19 cellular contexts compared by ENCODE assay signal in the genomic region with DNA sequence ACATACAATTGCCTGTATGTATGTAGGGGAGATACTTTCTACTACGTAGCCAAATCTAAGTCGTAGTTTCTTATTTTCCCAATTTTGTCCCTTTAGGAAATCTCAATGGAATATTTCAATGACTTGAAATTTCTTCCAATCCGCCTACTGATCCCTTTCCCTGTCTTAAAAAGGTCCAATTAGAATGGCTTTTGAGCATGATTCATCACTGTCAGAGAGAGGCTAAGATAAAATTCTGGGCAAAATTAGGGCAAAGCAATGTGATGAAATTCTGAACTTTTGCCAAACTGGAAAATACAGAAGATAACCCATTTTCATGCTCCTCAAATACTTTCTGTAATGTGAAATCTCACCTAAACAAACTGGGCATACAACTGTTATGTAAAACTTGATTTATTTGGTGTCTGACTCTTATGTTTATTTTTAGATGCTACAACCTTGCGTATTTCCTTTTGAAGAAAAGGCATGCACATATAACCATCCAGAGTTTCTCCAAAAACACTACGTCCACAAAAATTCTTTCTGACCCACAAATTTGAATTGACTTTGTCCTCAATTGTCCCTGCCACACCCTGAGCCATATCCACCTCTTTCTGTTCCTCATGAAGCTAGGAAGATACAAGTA.
DNase-seq lines count a peak whose midpoint lies in the region; ATAC-seq, FAIRE-seq and TF ChIP-seq lines count a peak whose summit lies in the region.
"Had no signal": no experiment of that assay in that cellular context is flagged by ENCODE, and none has a peak within 500 bp of the region (broad histone marks: within the 10 kb centered on the region; RNA-seq: fewer than 3 reads in every experiment).

No MANE protein-coding gene starts in this region.

- no peak overlapping the region for H3K4me2 ChIP-seq in GM23248 (ENCODE audit: unreplicated experiment)
- H3K4me2 ChIP-seq in GM12878 (ENCODE audit: control insufficient read depth, insufficient read depth): no peak overlapping the region
- H3K4me2 ChIP-seq: KMS-11 had no signal

- H3K4me1 ChIP-seq in CD8-positive, alpha-beta memory T cell (ENCODE audit: insufficient read depth, low read length): no peaks in the 10 kb centered on the region
- peaks cover 13% of the 10 kb centered on the region for H3K4me1 ChIP-seq in GM23248 (ENCODE audit: insufficient read depth)
- peaks cover 28% of the 10 kb centered on the region; the same call in 1 of the 2 replicates for H3K4me1 ChIP-seq in GM12878 (ENCODE audit: control insufficient read depth, insufficient read depth, low read length)
- H3K4me1 ChIP-seq: Caco-2, SJCRH30 had no signal

- no peak overlapping the region for H2AFZ ChIP-seq in GM23248
- H2AFZ ChIP-seq in GM12878 (ENCODE audit: control insufficient read depth, low read depth, low read length): no peak overlapping the region

- peak overlapping the region in 6 of 8 donors; percentile 9 to 86 (median 60) for H3K27ac Mint-ChIP-seq in CD8-positive, alpha-beta memory T cell
- H3K27ac Mint-ChIP-seq: CD14-positive monocyte had no signal

- H3K4me3 ChIP-seq in CD8-positive, alpha-beta memory T cell (ENCODE audit: low read length): no peak overlapping the region
- H3K4me3 ChIP-seq in GM23248: no peak overlapping the region
- no peak overlapping the region for H3K4me3 ChIP-seq in GM12878
- H3K4me3 ChIP-seq: SJCRH30 had no signal

- peaks cover 12 to 44% (median 27%) of the 10 kb centered on the region in 3 donors for H3K4me1 Mint-ChIP-seq in CD8-positive, alpha-beta memory T cell

- H3K36me3 ChIP-seq in CD8-positive, alpha-beta memory T cell (ENCODE audit: insufficient read depth, low read length): no peaks in the 10 kb centered on the region
- H3K36me3 ChIP-seq in GM23248 (ENCODE audit: low read depth): peaks cover 6% of the 10 kb centered on the region; the same call in 1 of the 2 replicates
- H3K36me3 ChIP-seq in GM12878 (ENCODE audit: control insufficient read depth in 2 of 2, insufficient read depth in 2 of 2, low read length in 1 of 2): peaks cover 7 to 23% of the 10 kb centered on the region in 2 experiments
- H3K36me3 ChIP-seq: SJCRH30 had no signal

- no peaks in the 10 kb centered on the region for H3K9me3 ChIP-seq in CD8-positive, alpha-beta memory T cell (ENCODE audit: low read length)
- no peaks in the 10 kb centered on the region for H3K9me3 ChIP-seq in GM23248 (ENCODE audit: low read depth)
- H3K9me3 ChIP-seq in GM12878 (replicated peaks; ENCODE audit: control insufficient read depth, insufficient read depth, low read length): no peaks in the 10 kb centered on the region
- H3K9me3 ChIP-seq: Caco-2, SJCRH30 had no signal

- TF ChIP-seq POLR2A in GM12878 (IDR thresholded peaks at IDR 0.05; ENCODE audit: low read depth, low read length): no peak

- WGBS in GM23248 (ENCODE audit: low coverage in 1 of 2, low lambda C conversion rate in 2 of 2, missing lambda C conversion rate in 2 of 2), 2 experiments: 93 to 94% methylated on average over 5 of the region's 5 CpGs
- WGBS in GM12878 (ENCODE audit: insufficient coverage, insufficient replicate concordance, low lambda C conversion rate, missing lambda C conversion rate): 50% methylated on average over 5 of the region's 5 CpGs

- H3K4me3 Mint-ChIP-seq in CD8-positive, alpha-beta memory T cell: peak overlapping the region in 2 of 7 donors; percentile 1 to 20
- H3K4me3 Mint-ChIP-seq: CD14-positive monocyte had no signal

- no peaks in the 10 kb centered on the region for H3K27me3 Mint-ChIP-seq in CD8-positive, alpha-beta memory T cell

- H4K20me1 ChIP-seq in GM23248 (ENCODE audit: insufficient read depth) (no peaks in the 10 kb centered on the region), GM12878 (ENCODE audit: control insufficient read depth, insufficient read depth) (peaks cover 3% of the 10 kb centered on the region; the same call in 1 of the 2 replicates)

- H3K9ac ChIP-seq in GM23248 (no peak overlapping the region), GM12878 (ENCODE audit: control insufficient read depth, insufficient read depth, low read length) (no peak overlapping the region)
- H3K9ac ChIP-seq: KMS-11 had no signal

- RAD21 ChIA-PET in GM12878 (lab: Charles Lee; ENCODE audit: unreplicated experiment): interaction anchor here (1.6 kb wide), 1 partner anchor 9 kb away, joined by 3 read pairs; no protein-coding TSS in a partner anchor

- H3K27ac ChIP-seq in CD8-positive, alpha-beta memory T cell (ENCODE audit: low read depth, low read length): no peak overlapping the region
- no peak overlapping the region for H3K27ac ChIP-seq in GM23248
- H3K27ac ChIP-seq in GM12878 (ENCODE audit: control insufficient read depth, insufficient read depth): no peak overlapping the region
- H3K27ac ChIP-seq: KMS-11, SJCRH30 had no signal

- TF ChIP-seq CTCF in GM12878 (IDR thresholded peaks at IDR 0.05 in 2 of 3, conservative IDR thresholded peaks at IDR 0.05 in 1 of 3; ENCODE audit: control insufficient read depth in 2 of 3, extremely low read depth in 1 of 3, insufficient read depth in 1 of 3, low read depth in 3 of 3, low read length in 3 of 3): no peak

- 0 out of 2 replicates have a peak, but pooled peaks cover 1% of the 10 kb centered on the region for H3F3A ChIP-seq in GM23248 (ENCODE audit: insufficient read depth)

- CTCF ChIA-PET in CD8-positive, alpha-beta memory T cell (lab: Charles Lee): no interaction called here
- CTCF ChIA-PET in GM12878 (lab: Yijun Ruan, JAX): no interaction called here

- SMC1A ChIA-PET in GM12878 (lab: Charles Lee; ENCODE audit: uncharacterized antibody, unreplicated experiment): interaction anchor here (1.3 to 1.9 kb wide), 4 partner anchors 10 to 146 kb away, joined by 3 to 8 read pairs (median 8); partner anchors contain the start of gene IKZF2

- BruUV-seq in GM12878 (replicated peaks; lab: Mats Ljungman, UMichigan): TSS peak; percentile 7

- no peak for TF ChIP-seq RAD21 in GM12878 (IDR thresholded peaks at IDR 0.05; ENCODE audit: insufficient read depth, low read depth, low read length)

- no peaks in the 10 kb centered on the region for H3K9me3 Mint-ChIP-seq in CD8-positive, alpha-beta memory T cell
- H3K9me3 Mint-ChIP-seq: CD14-positive monocyte had no signal

- FAIRE-seq in GM12878 (lab: Jason Lieb, UNC): no peak

- no peaks in the 10 kb centered on the region for H3K79me2 ChIP-seq in GM23248 (ENCODE audit: insufficient read depth)
- peaks cover 69% of the 10 kb centered on the region for H3K79me2 ChIP-seq in GM12878 (ENCODE audit: control insufficient read depth, insufficient read depth, low read length)

- no peaks in the 10 kb centered on the region for H3K27me3 ChIP-seq in CD8-positive, alpha-beta memory T cell (ENCODE audit: insufficient read depth, low read length, poor library complexity, severe bottlenecking)
- no peaks in the 10 kb centered on the region for H3K27me3 ChIP-seq in GM23248 (replicated peaks; ENCODE audit: insufficient read depth)
- H3K27me3 ChIP-seq in GM12878 (replicated peaks in 1 of 2; ENCODE audit: control insufficient read depth in 2 of 2, insufficient read depth in 2 of 2, low read length in 1 of 2): no peaks in the 10 kb centered on the region
- H3K27me3 ChIP-seq: SJCRH30 had no signal

- in situ Hi-C loops in GM23248 (cut with MboI): no loop called here
- in situ Hi-C loops in GM12878 (cut with MboI): loop anchor here (25.0 kb wide), 1 partner anchor 1733 kb away; no protein-coding TSS in a partner anchor

- POLR2A ChIA-PET in CD8-positive, alpha-beta memory T cell (lab: Charles Lee): no interaction called here
- POLR2A ChIA-PET in GM12878 (lab: Charles Lee): no interaction called here

- peaks cover 0 to 8% (median 2%) of the 10 kb centered on the region in 3 donors for H3K36me3 Mint-ChIP-seq in CD8-positive, alpha-beta memory T cell
- H3K36me3 Mint-ChIP-seq: CD14-positive monocyte had no signal

- no peak for ATAC-seq in GM12878

- no peaks in the 10 kb centered on the region for H3K9me2 ChIP-seq in GM23248 (ENCODE audit: insufficient read depth)

- no peak for TF ChIP-seq EP300 in GM12878 (IDR thresholded peaks at IDR 0.05; ENCODE audit: borderline replicate concordance in 1 of 2, control insufficient read depth in 1 of 2, low read depth in 2 of 2, low read length in 2 of 2)

- no peak for DNase-seq in CD8-positive, alpha-beta memory T cell
- DNase-seq in GM23248 (peak; percentile 3), GM12878 (ENCODE audit: low read depth, low spot score) (no peak), iris pigment epithelial cell (ENCODE audit: low read depth) (peak; percentile 45), globus pallidus (ENCODE audit: low spot score) (no peak), MV-4-11 (lab: John Stamatoyannopoulos, UW) (no peak)
- no peak for DNase-seq in stimulated activated CD4-positive, alpha-beta T cell treated with anti-CD3 and anti-CD28 coated beads, Interleukin-4, amount 100 ng/mL, for 4 hours
- DNase-seq: ACHN, AML-193, Caco-2, GDM1, NCI-H1048, NCI-H1436, NCI-H1930, NCI-H345, NCI-H526, SJCRH30 had no signal

- intact Hi-C loops in GM12878 (cut with micrococcal nuclease; ENCODE audit: unreplicated experiment): no loop called here

TF ChIP-seq in GM12878, 131 proteins besides CTCF, POLR2A, EP300 and RAD21:
- TF ChIP-seq HDAC2 (IDR thresholded peaks at IDR 0.05): no peak
- TF ChIP-seq, protein P1, sequence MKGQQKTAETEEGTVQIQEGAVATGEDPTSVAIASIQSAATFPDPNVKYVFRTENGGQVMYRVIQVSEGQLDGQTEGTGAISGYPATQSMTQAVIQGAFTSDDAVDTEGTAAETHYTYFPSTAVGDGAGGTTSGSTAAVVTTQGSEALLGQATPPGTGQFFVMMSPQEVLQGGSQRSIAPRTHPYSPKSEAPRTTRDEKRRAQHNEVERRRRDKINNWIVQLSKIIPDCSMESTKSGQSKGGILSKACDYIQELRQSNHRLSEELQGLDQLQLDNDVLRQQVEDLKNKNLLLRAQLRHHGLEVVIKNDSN (IDR thresholded peaks at IDR 0.05; ENCODE audit: borderline replicate concordance, extremely low read length, insufficient read depth, low read depth, low read length): no peak
- peak; percentile 29; the same call in 1 of the 2 replicates for TF ChIP-seq PML (IDR thresholded peaks at IDR 0.05; ENCODE audit: low read length)
- TF ChIP-seq ZNF24 (IDR thresholded peaks at IDR 0.05): no peak
- no peak for TF ChIP-seq MYB (IDR thresholded peaks at IDR 0.05; ENCODE audit: borderline replicate concordance, low read depth, low read length)
- TF ChIP-seq PAX8 (IDR thresholded peaks at IDR 0.05): 0 out of 2 replicates have a peak, but pooled peaks have one; percentile 16
- TF ChIP-seq BRCA1 (IDR thresholded peaks at IDR 0.05; ENCODE audit: low read depth, low read length): no peak
- no peak for TF ChIP-seq HDGF (IDR thresholded peaks at IDR 0.05)
- TF ChIP-seq ZNF622 (IDR thresholded peaks at IDR 0.05): no peak

Comparison
In these comparisons a context has a peak if more than half of its experiments do, and no peak if none do; other contexts are left out.
1. DNase-seq: peak in GM23248 (single experiment) and iris pigment epithelial cell (single experiment); none in CD8-positive, alpha-beta memory T cell (0 of 5), GM12878 (single experiment), stimulated activated CD4-positive, alpha-beta T cell treated with anti-CD3 and anti-CD28 coated beads, Interleukin-4, amount 100 ng/mL, for 4 hours (0 of 2), globus pallidus (single experiment) and MV-4-11 (single experiment).